Comparison of ENCODE assay signal across 15 cellular contexts in the genomic region with DNA sequence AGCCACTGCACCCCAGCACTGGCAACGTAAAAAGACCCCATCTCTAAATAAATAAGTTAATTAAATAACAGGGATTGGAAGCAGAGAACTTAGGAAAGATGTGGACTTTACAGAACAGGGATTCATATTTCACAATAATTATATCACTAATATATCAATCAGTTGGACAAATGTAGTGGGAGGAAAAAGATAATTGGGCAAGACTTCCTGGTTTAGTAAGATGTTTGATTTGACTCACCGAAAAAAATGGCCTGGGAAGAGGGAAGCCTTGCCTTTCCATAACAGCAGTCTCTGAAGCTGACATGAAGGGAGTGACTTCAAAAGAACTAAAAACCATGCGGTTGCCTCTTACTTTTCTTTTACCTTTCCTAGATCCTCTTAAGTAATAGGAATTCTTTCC. TPM values are rescaled to one million over a fixed set of nuclear protein-coding genes. Genes with fewer than 3 reads are reported as not detected.
DNase-seq lines count a peak whose midpoint lies in the region; ATAC-seq and TF ChIP-seq lines count a peak whose summit lies in the region.
"Had no signal": no experiment of that assay in that cellular context is flagged by ENCODE, and none has a peak within 500 bp of the region (broad histone marks: within the 10 kb centered on the region; RNA-seq: fewer than 3 reads in every experiment).

No MANE protein-coding gene starts in this region.

- H3K9me3 ChIP-seq in cardiac muscle cell (ENCODE audit: low read depth) (no peaks in the 10 kb centered on the region), adipocyte (ENCODE audit: control insufficient read depth, low read length) (no peaks in the 10 kb centered on the region), upper lobe of right lung (no peaks in the 10 kb centered on the region)
- H3K9me3 ChIP-seq: esophagus muscularis mucosa, ovary had no signal

- intact Hi-C loops in left ventricle myocardium superior (cut with micrococcal nuclease) (loop anchor here (10.0 kb wide), 1 partner anchor 76 kb away; no protein-coding TSS in a partner anchor), upper lobe of right lung (cut with DNase I) (no loop called here)

- H3K4me3 ChIP-seq in cardiac muscle cell (no peak overlapping the region), adipocyte (ENCODE audit: low read length) (peak overlapping the region; percentile 96), upper lobe of right lung (no peak overlapping the region), H7 (ENCODE audit: insufficient read depth, low read depth, low read length) (no peak overlapping the region)
- H3K4me3 ChIP-seq: ovary had no signal

- ATAC-seq in left ventricle myocardium superior (no peak), upper lobe of right lung (no peak)

- TF ChIP-seq CTCF in cardiac muscle cell (IDR thresholded peaks at IDR 0.05; ENCODE audit: low read depth, low read length): no peak
- no peak for TF ChIP-seq CTCF in upper lobe of right lung (IDR thresholded peaks at IDR 0.05)

- H3K9ac ChIP-seq in adipocyte (ENCODE audit: low read length): no peak overlapping the region

- DNase-seq in cardiac muscle cell (ENCODE audit: low read depth in 1 of 2, low spot score in 1 of 2): peak in 1 of 2 donors; percentile 55
- no peak for DNase-seq in left ventricle myocardium superior
- DNase-seq in adipocyte (ENCODE audit: low read depth): peak; percentile 12
- peak; percentile 27 for DNase-seq in iris pigment epithelial cell (ENCODE audit: low read depth)
- DNase-seq in upper lobe of right lung: no peak
- no peak for DNase-seq in A172 (ENCODE audit: low spot score)
- DNase-seq in H7: no peak
- no peak for DNase-seq in GOT3 (lab: John Stamatoyannopoulos, UW)
- DNase-seq: KG1, NCI-H2029, ovary had no signal

- H3K27me3 ChIP-seq in cardiac muscle cell (no peaks in the 10 kb centered on the region), adipocyte (replicated peaks; ENCODE audit: control insufficient read depth, insufficient read depth, low read length) (no peaks in the 10 kb centered on the region), upper lobe of right lung (no peaks in the 10 kb centered on the region), H7 (ENCODE audit: control insufficient read depth, insufficient read depth, low read length) (no peaks in the 10 kb centered on the region)
- H3K27me3 ChIP-seq: esophagus muscularis mucosa, ovary had no signal

- H3K27ac ChIP-seq in cardiac muscle cell: peak overlapping the region; percentile 82
- H3K27ac ChIP-seq in upper lobe of right lung: peak overlapping the region; percentile 87

- H3K4me1 ChIP-seq in cardiac muscle cell (ENCODE audit: low read depth) (peaks cover 23% of the 10 kb centered on the region), adipocyte (ENCODE audit: control insufficient read depth, insufficient read depth, low read length) (peaks cover 20% of the 10 kb centered on the region), upper lobe of right lung (peaks cover 22% of the 10 kb centered on the region)

- H3K36me3 ChIP-seq in cardiac muscle cell (no peaks in the 10 kb centered on the region), adipocyte (ENCODE audit: control insufficient read depth, insufficient read depth, low read length, severe bottlenecking) (peaks cover 4% of the 10 kb centered on the region), upper lobe of right lung (no peaks in the 10 kb centered on the region), H7 (replicated peaks; ENCODE audit: control insufficient read depth, insufficient read depth, low read length) (no peaks in the 10 kb centered on the region)
- H3K36me3 ChIP-seq: esophagus muscularis mucosa, ovary had no signal

RNA-seq across cellular contexts. Expression of a gene that starts 15.2 kb away (rescaled TPM):
- total RNA-seq in cardiac muscle cell: not detected in 2 replicates
- not detected in 2 replicates for polyA plus RNA-seq in cardiac muscle cell
- not detected for total RNA-seq in left ventricle myocardium superior
- total RNA-seq in upper lobe of right lung: not detected
- not detected in 2 replicates for total RNA-seq in A172 (2014; rRNA removed; shearing (Covaris generic))
- total RNA-seq in H7 (2014; rRNA removed; shearing (Covaris generic)): not detected in 2 replicates
- total RNA-seq: cerebellum, esophagus muscularis mucosa, ovary had no signal
- polyA plus RNA-seq: AG04450, ovary, thymus had no signal

RNA-seq across cellular contexts. Expression of a gene that starts 46.0 kb away (rescaled TPM):
- total RNA-seq in cardiac muscle cell (47.6 and 57.2 TPM in 2 replicates), left ventricle myocardium superior (14.3 TPM), upper lobe of right lung (110 TPM)
- polyA plus RNA-seq in cardiac muscle cell: 39.7 and 42.5 TPM in 2 replicates
- 41.7 and 52.6 TPM in 2 replicates for total RNA-seq in A172 (2014; rRNA removed; shearing (Covaris generic))
- 31.6 and 55.4 TPM in 2 replicates for total RNA-seq in H7 (2014; rRNA removed; shearing (Covaris generic))

RNA-seq across cellular contexts. Expression of a gene that starts 46.1 kb away (rescaled TPM):
- 20.6 and 24.0 TPM in 2 replicates for total RNA-seq in cardiac muscle cell
- polyA plus RNA-seq in cardiac muscle cell: 16.1 and 16.7 TPM in 2 replicates
- total RNA-seq in left ventricle myocardium superior: 10.4 TPM
- 21.4 TPM for total RNA-seq in upper lobe of right lung
- 27.1 and 29.1 TPM in 2 replicates for total RNA-seq in A172 (2014; rRNA removed; shearing (Covaris generic))
- total RNA-seq in H7 (2014; rRNA removed; shearing (Covaris generic)): 12.5 and 16.3 TPM in 2 replicates

Comparison
In these comparisons a context has a peak if more than half of its experiments do, and no peak if none do; other contexts are left out.
1. DNase-seq: peak in adipocyte (single experiment) and iris pigment epithelial cell (single experiment); none in left ventricle myocardium superior (single experiment), upper lobe of right lung (single experiment), A172 (single experiment), H7 (single experiment) and GOT3 (single experiment).